In genomic region chr7:132205515-132205914, GRCh38 we compare ENCODE assay signal across 26 cellular contexts.
"Had no signal": no experiment of that assay in that cellular context is flagged by ENCODE, and none has a peak within 500 bp of the region (broad histone marks: within the 10 kb centered on the region; RNA-seq: fewer than 3 reads in every experiment).

No MANE protein-coding gene starts in this region.

- H3K4me3 ChIP-seq: esophagus squamous epithelium, lung, mucosa of descending colon, ovary, right lobe of liver, transverse colon, upper lobe of right lung, uterus had no signal

- H3K36me3 ChIP-seq: esophagus squamous epithelium, ovary, right lobe of liver, transverse colon, upper lobe of right lung, uterus had no signal

- ATAC-seq: effector memory CD8-positive, alpha-beta T cell; mucosa of descending colon; right lobe of liver; stimulated activated naive B cell treated with anti-CD40 and anti-IgM and Interleukin-4, amounts not matched to agents 10 μg/mL and 1 μg/mL and 100 μg/mL, for 72 hours; upper lobe of right lung had no signal

- H3K9me3 Mint-ChIP-seq: effector memory CD8-positive, alpha-beta T cell; memory B cell; mesothelial cell of epicardium; nephron; stimulated activated naive B cell treated with anti-CD40 and anti-IgM and Interleukin-4, amounts not matched to agents 10 μg/mL and 1 μg/mL and 100 μg/mL, for 72 hours; stimulated activated naive CD8-positive, alpha-beta T cell treated with anti-CD3 and anti-CD28 coated beads, Interleukin-15, Interleukin-2, amounts not matched to agents 100 ng/mL and 50 ng/mL, for 24 hours had no signal

- H3K27ac Mint-ChIP-seq: effector memory CD8-positive, alpha-beta T cell; memory B cell; mesothelial cell of epicardium; naive B cell; stimulated activated naive B cell treated with anti-CD40 and anti-IgM and Interleukin-4, amounts not matched to agents 10 μg/mL and 1 μg/mL and 100 μg/mL, for 72 hours; stimulated activated naive CD8-positive, alpha-beta T cell treated with anti-CD3 and anti-CD28 coated beads, Interleukin-15, Interleukin-2, amounts not matched to agents 100 ng/mL and 50 ng/mL, for 24 hours had no signal

- H3K36me3 Mint-ChIP-seq: memory B cell; mesothelial cell of epicardium; naive B cell; stimulated activated naive B cell treated with anti-CD40 and anti-IgM and Interleukin-4, amounts not matched to agents 10 μg/mL and 1 μg/mL and 100 μg/mL, for 72 hours had no signal

- H3K4me3 Mint-ChIP-seq: effector memory CD8-positive, alpha-beta T cell; memory B cell; mesothelial cell of epicardium; naive B cell; nephron; stimulated activated naive B cell treated with anti-CD40 and anti-IgM and Interleukin-4, amounts not matched to agents 10 μg/mL and 1 μg/mL and 100 μg/mL, for 72 hours; stimulated activated naive CD8-positive, alpha-beta T cell treated with anti-CD3 and anti-CD28 coated beads, Interleukin-15, Interleukin-2, amounts not matched to agents 100 ng/mL and 50 ng/mL, for 24 hours had no signal

- H3K27ac ChIP-seq: esophagus squamous epithelium, ovary, right lobe of liver, transverse colon, upper lobe of right lung, uterus had no signal

- H3K27me3 Mint-ChIP-seq: stimulated activated naive CD8-positive, alpha-beta T cell treated with anti-CD3 and anti-CD28 coated beads, Interleukin-15, Interleukin-2, amounts not matched to agents 100 ng/mL and 50 ng/mL, for 24 hours had no signal

- DNase-seq: cortex of kidney; effector memory CD8-positive, alpha-beta T cell; erythroblast; esophagus squamous epithelium; foreskin melanocyte; head of caudate nucleus; mucosa of descending colon; naive B cell; occipital lobe; ovary; posterior cingulate gyrus; right lobe of liver; small intestine; stimulated activated CD4-positive, alpha-beta T cell treated with anti-CD3 and anti-CD28 coated beads, Interleukin-15, amount 100 ng/mL, for 24 hours; stimulated activated CD4-positive, alpha-beta T cell treated with anti-CD3 and anti-CD28 coated beads, Interleukin-2, amount 100 ng/mL, for 48 hours; stimulated activated naive B cell treated with anti-CD40 and anti-IgM and Interleukin-4, amounts not matched to agents 10 μg/mL and 1 μg/mL and 100 μg/mL, for 72 hours; transverse colon; upper lobe of right lung; uterus had no signal

- H3K4me1 Mint-ChIP-seq: memory B cell; naive B cell; stimulated activated naive B cell treated with anti-CD40 and anti-IgM and Interleukin-4, amounts not matched to agents 10 μg/mL and 1 μg/mL and 100 μg/mL, for 72 hours had no signal

- H3K4me1 ChIP-seq: esophagus squamous epithelium, right lobe of liver, transverse colon, upper lobe of right lung, uterus had no signal

- H3K27me3 ChIP-seq: esophagus squamous epithelium, ovary, right lobe of liver, transverse colon, upper lobe of right lung, uterus had no signal

- H3K9me3 ChIP-seq: esophagus squamous epithelium, mucosa of descending colon, ovary, right lobe of liver, transverse colon, upper lobe of right lung, uterus had no signal

- FAIRE-seq: endometrium, keratinocyte, small intestine had no signal
